8 cellular contexts compared by ENCODE assay signal in the genomic region with DNA sequence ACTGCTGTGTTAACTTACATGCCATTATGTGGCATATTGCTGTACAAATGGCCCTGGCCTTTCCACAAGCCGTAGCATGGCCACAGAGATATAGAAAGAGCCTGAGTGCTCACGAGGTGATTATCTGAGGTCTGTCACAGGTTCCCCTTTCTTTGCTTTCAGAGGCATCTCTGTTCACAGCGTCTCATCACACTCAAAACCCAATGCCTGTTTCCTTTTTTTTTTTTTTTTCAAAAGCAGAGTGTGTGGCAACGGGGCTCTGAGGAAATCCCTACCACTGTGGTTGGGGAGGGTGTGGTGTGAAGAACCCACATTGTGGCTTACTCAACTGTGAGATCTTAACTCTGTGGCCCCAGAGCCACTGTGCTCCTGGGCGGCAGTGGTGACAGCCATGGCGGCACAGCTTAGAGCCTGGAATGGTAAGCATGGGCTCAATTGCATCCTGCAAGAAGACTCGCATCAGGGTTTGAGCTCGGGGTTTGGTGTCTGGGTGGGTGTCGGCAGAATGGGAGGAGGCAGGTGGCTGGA. TPM values are rescaled to one million over a fixed set of nuclear protein-coding genes. Genes with fewer than 3 reads are reported as not detected.
DNase-seq lines count a peak whose midpoint lies in the region; ATAC-seq lines count a peak whose summit lies in the region.

No MANE protein-coding gene starts in this region.

- peak; percentile 80 for ATAC-seq in GM18520 (IDR thresholded peaks at IDR 0.05; ENCODE audit: unreplicated experiment)
- ATAC-seq in HG02885 (IDR thresholded peaks at IDR 0.05; ENCODE audit: poor library complexity, unreplicated experiment): peak; percentile 81

- DNase-seq in SW480 (ENCODE audit: low spot score): peak; percentile 27
- DNase-seq in activated naive CD4-positive, alpha-beta T cell treated with anti-CD3 and anti-CD28 coated beads, Interleukin-2, amount 50 U/mL, for 16 hours: peak; percentile 25
- peak; percentile 65 for DNase-seq in stimulated activated CD4-positive, alpha-beta T cell treated with anti-CD3 and anti-CD28 coated beads, Interleukin-1b, Interleukin-23, amount 100 ng/mL, for 48 hours
- no peak for DNase-seq in posterior vena cava (ENCODE audit: low spot score)
- DNase-seq in NCI-H2029 treated with DMSO at 0.1 percent for 48 hours (lab: John Stamatoyannopoulos, UW): no peak
- no peak for DNase-seq in NCI-H1092 treated with DMSO at 0.1 percent for 48 hours (lab: John Stamatoyannopoulos, UW)

- intact Hi-C loops in posterior vena cava (cut with DNase I): no loop called here

RNA-seq across cellular contexts. Expression of a gene that starts 30.8 kb away (rescaled TPM):
- 10 to 100 TPM in 1 of 2 donors, 1 to 10 TPM in 1; 8.9 to 10.7 TPM for total RNA-seq in posterior vena cava

Comparison
In these comparisons a context has a peak if more than half of its experiments do, and no peak if none do; other contexts are left out.
1. DNase-seq: peak in SW480 (single experiment), activated naive CD4-positive, alpha-beta T cell treated with anti-CD3 and anti-CD28 coated beads, Interleukin-2, amount 50 U/mL, for 16 hours (single experiment) and stimulated activated CD4-positive, alpha-beta T cell treated with anti-CD3 and anti-CD28 coated beads, Interleukin-1b, Interleukin-23, amount 100 ng/mL, for 48 hours (single experiment); none in posterior vena cava (single experiment), NCI-H2029 treated with DMSO at 0.1 percent for 48 hours (single experiment) and NCI-H1092 treated with DMSO at 0.1 percent for 48 hours (single experiment).